13 cellular contexts compared by ENCODE assay signal in genomic region chr19:18672606-18673337, GRCh38. TPM values are rescaled to one million over a fixed set of nuclear protein-coding genes. Genes with fewer than 3 reads are reported as not detected.
DNase-seq lines count a peak whose midpoint lies in the region; ATAC-seq, FAIRE-seq and TF ChIP-seq lines count a peak whose summit lies in the region.
"Had no signal": no experiment of that assay in that cellular context is flagged by ENCODE, and none has a peak within 500 bp of the region (broad histone marks: within the 10 kb centered on the region; RNA-seq: fewer than 3 reads in every experiment).

No MANE protein-coding gene starts in this region.

- H3K27ac ChIP-seq in A549 (peak overlapping the region in 1 of 2 experiments; percentile 16; a peak in 1 of 6 replicates), brain microvascular endothelial cell (no peak overlapping the region), kidney (ENCODE audit: low read depth in 2 of 2, low read length in 2 of 2) (no peak overlapping the region)
- H3K27ac ChIP-seq: neutrophil had no signal

- no peak for TF ChIP-seq EP300 in A549 (IDR thresholded peaks at IDR 0.05)

- H3K36me3 Mint-ChIP-seq in activated naive CD4-positive, alpha-beta T cell treated with anti-CD3 and anti-CD28 coated beads, Interleukin-2, amount 50 U/mL, for 72 hours: no peaks in the 10 kb centered on the region

- CTCF ChIA-PET in A549 (lab: Yijun Ruan, JAX): interaction anchor here (0.6 to 3.4 kb wide), 10 partner anchors 12 to 174 kb away, joined by 3 to 19 read pairs (median 4); partner anchors contain the start of genes REX1BD and TMEM59L

- in situ Hi-C loops in brain microvascular endothelial cell (cut with HindIII; ENCODE audit: low pct_ligation_motif_present, low sequenced_read_pairs): no loop called here

- H3K4me1 ChIP-seq in A549: peaks cover 10% of the 10 kb centered on the region
- no peaks in the 10 kb centered on the region for H3K4me1 ChIP-seq in kidney (ENCODE audit: control insufficient read depth in 1 of 2, insufficient read depth in 1 of 2, low read depth in 1 of 2, low read length in 2 of 2)
- H3K4me1 ChIP-seq: Caco-2 had no signal

- POLR2A ChIA-PET in A549 (lab: Yijun Ruan, JAX): no interaction called here

- WGBS in A549 (ENCODE audit: missing lambda C conversion rate): 62% methylated on average over 7 of the region's 13 CpGs

- no peak overlapping the region for H3K4me2 ChIP-seq in A549

- peaks cover 6% of the 10 kb centered on the region for H3K36me3 ChIP-seq in brain microvascular endothelial cell (replicated peaks)
- no peaks in the 10 kb centered on the region for H3K36me3 ChIP-seq in kidney (ENCODE audit: control insufficient read depth in 1 of 2, insufficient read depth in 2 of 2, low read length in 2 of 2)

- H3K4me3 ChIP-seq in A549: no peak overlapping the region
- no peak overlapping the region for H3K4me3 ChIP-seq in brain microvascular endothelial cell (ENCODE audit: low read depth, low read length)
- H3K4me3 ChIP-seq in kidney (ENCODE audit: low read length in 2 of 2): no peak overlapping the region

- no peak overlapping the region for H3K9ac ChIP-seq in kidney (ENCODE audit: low read length in 2 of 2)

- no peaks in the 10 kb centered on the region for H3K9me3 ChIP-seq in A549
- H3K9me3 ChIP-seq in kidney (ENCODE audit: control insufficient read depth in 1 of 2, low read length in 2 of 2): no peaks in the 10 kb centered on the region
- H3K9me3 ChIP-seq: Caco-2, neutrophil had no signal

- no peaks in the 10 kb centered on the region for H3K9me3 Mint-ChIP-seq in activated naive CD4-positive, alpha-beta T cell treated with anti-CD3 and anti-CD28 coated beads, Interleukin-2, amount 50 U/mL, for 72 hours
- H3K9me3 Mint-ChIP-seq: activated B cell treated with CpG ODN at 0.5 μM for 24 hours had no signal

- TF ChIP-seq RAD21 in A549 (conservative IDR thresholded peaks at IDR 0.05 in 1 of 2, IDR thresholded peaks at IDR 0.05 in 1 of 2): peak; percentile 41 to 48; a peak in 4 of 5 replicates

- DNase-seq in A549 (ENCODE audit: low read depth in 1 of 2, low spot score in 1 of 2): peak in 1 of 2 experiments; percentile 39
- DNase-seq in HT1080 (ENCODE audit: low read depth): peak; percentile 30
- no peak for DNase-seq in brain microvascular endothelial cell
- no peak for DNase-seq in kidney
- DNase-seq in activated naive CD4-positive, alpha-beta T cell treated with anti-CD3 and anti-CD28 coated beads, Interleukin-2, amount 50 U/mL, for 72 hours (ENCODE audit: low spot score in 2 of 2): no peak
- DNase-seq in RKO (ENCODE audit: low spot score): no peak
- DNase-seq: activated B cell treated with CpG ODN at 0.5 μM for 24 hours; MM.1S; stimulated activated naive CD4-positive, alpha-beta T cell had no signal

- peak in 1 of 2 experiments; percentile 73; a peak in 3 of 6 replicates for ATAC-seq in A549
- ATAC-seq in GM18519 (IDR thresholded peaks at IDR 0.05; ENCODE audit: low FRiP score, unreplicated experiment): no peak
- ATAC-seq in GM18861 (IDR thresholded peaks at IDR 0.05; ENCODE audit: unreplicated experiment): no peak
- no peak for ATAC-seq in activated naive CD4-positive, alpha-beta T cell treated with anti-CD3 and anti-CD28 coated beads, Interleukin-2, amount 50 U/mL, for 72 hours

- intact Hi-C loops in kidney (cut with DNase I): no loop called here

- H3K27ac Mint-ChIP-seq in activated naive CD4-positive, alpha-beta T cell treated with anti-CD3 and anti-CD28 coated beads, Interleukin-2, amount 50 U/mL, for 72 hours: no peak overlapping the region
- H3K27ac Mint-ChIP-seq: activated B cell treated with CpG ODN at 0.5 μM for 24 hours had no signal

- TF ChIP-seq POLR2A in A549 (IDR thresholded peaks at IDR 0.05; ENCODE audit: low read length): no peak

- TF ChIP-seq CTCF in A549 (IDR thresholded peaks at IDR 0.05) (peak; percentile 22; the same call in 2 of the 3 replicates), brain microvascular endothelial cell (IDR thresholded peaks at IDR 0.05; ENCODE audit: low read depth, low read length, missing control alignments) (peak; percentile 59), kidney (IDR thresholded peaks at IDR 0.05; ENCODE audit: borderline replicate concordance, extremely low read depth, insufficient read depth) (peak; percentile 13)

- FAIRE-seq in A549 (lab: Jason Lieb, UNC) (no peak), kidney (lab: Jason Lieb, UNC) (no peak)

- H3K27me3 ChIP-seq in brain microvascular endothelial cell (replicated peaks): no peaks in the 10 kb centered on the region
- H3K27me3 ChIP-seq: neutrophil had no signal

TF ChIP-seq in A549, 52 proteins besides CTCF, POLR2A, EP300 and RAD21 (continues in another document):
- no peak for TF ChIP-seq CHD4 (IDR thresholded peaks at IDR 0.05; ENCODE audit: borderline replicate concordance)
- TF ChIP-seq CHD2 (IDR thresholded peaks at IDR 0.05; ENCODE audit: low read length, partially characterized antibody): no peak
- no peak for TF ChIP-seq NPAS2 (CRISPR knock-in tag; IDR thresholded peaks at IDR 0.05; ENCODE audit: borderline replicate concordance)
- no peak for TF ChIP-seq KDM1A (IDR thresholded peaks at IDR 0.05; ENCODE audit: low read depth)
- TF ChIP-seq REST (IDR thresholded peaks at IDR 0.05): no peak
- TF ChIP-seq, protein P1, sequence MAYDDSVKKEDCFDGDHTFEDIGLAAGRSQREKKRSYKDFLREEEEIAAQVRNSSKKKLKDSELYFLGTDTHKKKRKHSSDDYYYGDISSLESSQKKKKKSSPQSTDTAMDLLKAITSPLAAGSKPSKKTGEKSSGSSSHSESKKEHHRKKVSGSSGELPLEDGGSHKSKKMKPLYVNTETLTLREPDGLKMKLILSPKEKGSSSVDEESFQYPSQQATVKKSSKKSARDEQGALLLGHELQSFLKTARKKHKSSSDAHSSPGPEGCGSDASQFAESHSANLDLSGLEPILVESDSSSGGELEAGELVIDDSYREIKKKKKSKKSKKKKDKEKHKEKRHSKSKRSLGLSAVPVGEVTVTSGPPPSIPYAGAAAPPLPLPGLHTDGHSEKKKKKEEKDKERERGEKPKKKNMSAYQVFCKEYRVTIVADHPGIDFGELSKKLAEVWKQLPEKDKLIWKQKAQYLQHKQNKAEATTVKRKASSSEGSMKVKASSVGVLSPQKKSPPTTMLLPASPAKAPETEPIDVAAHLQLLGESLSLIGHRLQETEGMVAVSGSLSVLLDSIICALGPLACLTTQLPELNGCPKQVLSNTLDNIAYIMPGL (CRISPR knock-in tag; IDR thresholded peaks at IDR 0.05; ENCODE audit: borderline replicate concordance): no peak
- TF ChIP-seq ZSCAN20 (CRISPR knock-in tag; IDR thresholded peaks at IDR 0.05): no peak
- no peak for TF ChIP-seq BHLHE40 (IDR thresholded peaks at IDR 0.05; ENCODE audit: low read depth, low read length)

RNA-seq across cellular contexts. Expression of gene CRTC1, which starts 10.7 kb away (rescaled TPM):
- polyA plus RNA-seq in A549 (2011; rRNA removed) (0.86 and 0.87 TPM in 2 replicates), A549 (2017; fragmentation: RNase III; extraction: RNeasy Plus Mini Kit Qiagen cat#74134 plus additional on column Dnase treatment) (4.0 to 5.7 TPM (median 4.3 TPM) in 3 replicates), kidney (ENCODE audit: insufficient read depth, low read depth, low replicate concordance) (10.9 TPM)
- 4.4 and 5.7 TPM in 2 replicates for polyA plus RNA-seq in A549 (2012; cell fraction: cytosol; rRNA removed)
- 13.7 and 20.7 TPM in 2 replicates for polyA plus RNA-seq in A549 (2012; cell fraction: nucleus; rRNA removed)
- polyA minus RNA-seq in A549 (2011; rRNA and poly(A)+ RNA removed): 0.49 and 0.66 TPM in 2 replicates
- total RNA-seq in HT1080 (2014; rRNA removed; shearing (Covaris generic)): 2.8 and 3.0 TPM in 2 replicates
- polyA plus RNA-seq in HT1080 (2015; cell fraction: cytosol; rRNA removed): 4.3 and 4.5 TPM in 2 replicates
- 7.8 and 11.8 TPM in 2 replicates for polyA plus RNA-seq in HT1080 (2015; cell fraction: nucleus; rRNA removed)
- total RNA-seq in kidney: 26.8 TPM
- total RNA-seq in activated naive CD4-positive, alpha-beta T cell treated with anti-CD3 and anti-CD28 coated beads, Interleukin-2, amount 50 U/mL, for 72 hours: 1 to 10 TPM; 5.6 to 7.1 TPM

RNA-seq across cellular contexts. Expression of gene KLHL26, which starts 35.9 kb away (rescaled TPM):
- polyA plus RNA-seq in A549 (2011; rRNA removed): 1.1 and 1.8 TPM in 2 replicates
- polyA plus RNA-seq in A549 (2012; cell fraction: cytosol; rRNA removed): 2.9 and 3.5 TPM in 2 replicates
- 2.8 and 7.3 TPM in 2 replicates for polyA plus RNA-seq in A549 (2012; cell fraction: nucleus; rRNA removed)
- polyA plus RNA-seq in A549 (2017; fragmentation: RNase III; extraction: RNeasy Plus Mini Kit Qiagen cat#74134 plus additional on column Dnase treatment): 2.0 TPM in 3 replicates
- polyA minus RNA-seq in A549 (2011; rRNA and poly(A)+ RNA removed): 0.97 and 1.1 TPM in 2 replicates
- total RNA-seq in HT1080 (2014; rRNA removed; shearing (Covaris generic)): 2.8 and 5.7 TPM in 2 replicates
- 4.1 and 4.2 TPM in 2 replicates for polyA plus RNA-seq in HT1080 (2015; cell fraction: cytosol; rRNA removed)
- polyA plus RNA-seq in HT1080 (2015; cell fraction: nucleus; rRNA removed): 5.6 and 6.3 TPM in 2 replicates
- 16.1 TPM for total RNA-seq in kidney
- polyA plus RNA-seq in kidney (ENCODE audit: insufficient read depth, low read depth, low replicate concordance): 5.6 TPM
- 10 to 100 TPM in 1 of 2 donors, 1 to 10 TPM in 1; 9.2 to 13.5 TPM for total RNA-seq in activated naive CD4-positive, alpha-beta T cell treated with anti-CD3 and anti-CD28 coated beads, Interleukin-2, amount 50 U/mL, for 72 hours
